17 cellular contexts compared by ENCODE assay signal in genomic region chr3:185717627-185718330, GRCh38.
DNase-seq lines count a peak whose midpoint lies in the region; ATAC-seq and TF ChIP-seq lines count a peak whose summit lies in the region.
"Had no signal": no experiment of that assay in that cellular context is flagged by ENCODE, and none has a peak within 500 bp of the region (broad histone marks: within the 10 kb centered on the region; RNA-seq: fewer than 3 reads in every experiment).

No MANE protein-coding gene starts in this region.

- no peak overlapping the region for H3K4me3 ChIP-seq in lower leg skin (ENCODE audit: low read depth, poor library complexity, severe bottlenecking)
- H3K4me3 ChIP-seq: left lung had no signal

- no peaks in the 10 kb centered on the region for H3K36me3 Mint-ChIP-seq in activated CD8-positive, alpha-beta memory T cell treated with anti-CD3 and anti-CD28 coated beads, Interleukin-2, amount 10 ng/mL, durations not matched to agents 7 days and 5 days
- peaks cover 37% of the 10 kb centered on the region for H3K36me3 Mint-ChIP-seq in brain
- no peaks in the 10 kb centered on the region for H3K36me3 Mint-ChIP-seq in glutamatergic neuron (ENCODE audit: unreplicated experiment)
- peaks cover 23% of the 10 kb centered on the region for H3K36me3 Mint-ChIP-seq in type B pancreatic cell
- H3K36me3 Mint-ChIP-seq: natural killer cell treated with Interleukin-12 subunit alpha and Interleukin-12 subunit beta and Interleukin-15 and Interleukin-18, amount 100 ng/mL, for 72 hours had no signal

- no peak for TF ChIP-seq POLR2A in lower leg skin (IDR thresholded peaks at IDR 0.05)

- no peak for TF ChIP-seq CTCF in brain (conservative IDR thresholded peaks at IDR 0.05)
- no peak for TF ChIP-seq CTCF in glutamatergic neuron (IDR thresholded peaks at IDR 0.05; ENCODE audit: partially characterized antibody, unreplicated experiment)
- TF ChIP-seq CTCF in type B pancreatic cell (conservative IDR thresholded peaks at IDR 0.05): peak; percentile 35
- TF ChIP-seq CTCF in lower leg skin (IDR thresholded peaks at IDR 0.05): no peak

- no peak for ATAC-seq in activated CD8-positive, alpha-beta memory T cell treated with anti-CD3 and anti-CD28 coated beads, Interleukin-2, amount 10 ng/mL, durations not matched to agents 7 days and 5 days
- no peak for ATAC-seq in GM21717 (IDR thresholded peaks at IDR 0.05; ENCODE audit: unreplicated experiment)
- ATAC-seq: activated CD8-positive, alpha-beta T cell treated with anti-CD3 and anti-CD28 coated beads for 36 hours had no signal

- H3K4me3 Mint-ChIP-seq in activated CD8-positive, alpha-beta memory T cell treated with anti-CD3 and anti-CD28 coated beads, Interleukin-2, amount 10 ng/mL, durations not matched to agents 7 days and 5 days: no peak overlapping the region
- H3K4me3 Mint-ChIP-seq in brain: peak overlapping the region; percentile 1 to 48 (median 4)
- H3K4me3 Mint-ChIP-seq in glutamatergic neuron (ENCODE audit: unreplicated experiment): peak overlapping the region; percentile 15
- H3K4me3 Mint-ChIP-seq in type B pancreatic cell: peak overlapping the region; percentile 9
- H3K4me3 Mint-ChIP-seq: activated CD8-positive, alpha-beta T cell treated with anti-CD3 and anti-CD28 coated beads for 36 hours; natural killer cell treated with Interleukin-12 subunit alpha and Interleukin-12 subunit beta and Interleukin-15 and Interleukin-18, amount 100 ng/mL, for 72 hours; stimulated activated naive CD8-positive, alpha-beta T cell treated with anti-CD3 and anti-CD28 coated beads, Interleukin-15, Interleukin-2, amounts not matched to agents 100 ng/mL and 50 ng/mL, for 24 hours had no signal

- intact Hi-C loops in lower leg skin (cut with DNase I; ENCODE audit: low total_unique reads): no loop called here

- CTCF ChIA-PET in activated CD8-positive, alpha-beta memory T cell treated with anti-CD3 and anti-CD28 coated beads, Interleukin-2, amount 10 ng/mL, durations not matched to agents 7 days and 5 days (lab: Charles Lee): no interaction called here

- 61% methylated on average over 9 of the region's 9 CpGs for WGBS in lower leg skin, 2 donors

- no peaks in the 10 kb centered on the region for H3K9me3 Mint-ChIP-seq in activated CD8-positive, alpha-beta memory T cell treated with anti-CD3 and anti-CD28 coated beads, Interleukin-2, amount 10 ng/mL, durations not matched to agents 7 days and 5 days (ENCODE audit: low read depth)
- peaks cover 0 to 5% (median 0%) of the 10 kb centered on the region in 5 experiments for H3K9me3 Mint-ChIP-seq in brain
- peaks cover 7% of the 10 kb centered on the region for H3K9me3 Mint-ChIP-seq in glutamatergic neuron (ENCODE audit: unreplicated experiment)
- H3K9me3 Mint-ChIP-seq in type B pancreatic cell: no peaks in the 10 kb centered on the region
- H3K9me3 Mint-ChIP-seq: activated CD8-positive, alpha-beta T cell treated with anti-CD3 and anti-CD28 coated beads for 36 hours; natural killer cell treated with Interleukin-12 subunit alpha and Interleukin-12 subunit beta and Interleukin-15 and Interleukin-18, amount 100 ng/mL, for 72 hours; stimulated activated naive CD8-positive, alpha-beta T cell treated with anti-CD3 and anti-CD28 coated beads, Interleukin-15, Interleukin-2, amounts not matched to agents 100 ng/mL and 50 ng/mL, for 24 hours had no signal

- H3K4me1 Mint-ChIP-seq in activated CD8-positive, alpha-beta memory T cell treated with anti-CD3 and anti-CD28 coated beads, Interleukin-2, amount 10 ng/mL, durations not matched to agents 7 days and 5 days: no peaks in the 10 kb centered on the region
- H3K4me1 Mint-ChIP-seq in brain (peaks cover 76% of the 10 kb centered on the region), glutamatergic neuron (ENCODE audit: low read depth, unreplicated experiment) (peaks cover 47% of the 10 kb centered on the region), type B pancreatic cell (ENCODE audit: unreplicated experiment) (peaks cover 55% of the 10 kb centered on the region)

- peak; percentile 7 for DNase-seq in activated CD8-positive, alpha-beta memory T cell treated with anti-CD3 and anti-CD28 coated beads, Interleukin-2, amount 10 ng/mL, durations not matched to agents 7 days and 5 days
- DNase-seq in activated CD8-positive, alpha-beta memory T cell treated with anti-CD3 and anti-CD28 coated beads for 24 hours: no peak
- DNase-seq in glutamatergic neuron: no peak
- no peak for DNase-seq in type B pancreatic cell (ENCODE audit: extremely low spot score, unreplicated experiment)
- DNase-seq in NCI-H1417 (lab: John Stamatoyannopoulos, UW): no peak
- no peak for DNase-seq in lower leg skin (ENCODE audit: low spot score in 2 of 2)
- DNase-seq: 8988T; activated CD8-positive, alpha-beta T cell treated with anti-CD3 and anti-CD28 coated beads for 36 hours; activated effector memory CD4-positive, alpha-beta T cell treated with Interleukin-2 at 50 U/mL for 16 hours; left lung; NCI-H2081 treated with DMSO at 0.1 percent for 48 hours; NCI-H82; Right ventricle myocardium superior had no signal

- H3K27ac Mint-ChIP-seq in activated CD8-positive, alpha-beta memory T cell treated with anti-CD3 and anti-CD28 coated beads, Interleukin-2, amount 10 ng/mL, durations not matched to agents 7 days and 5 days: no peak overlapping the region
- H3K27ac Mint-ChIP-seq in brain (peak overlapping the region; percentile 11 to 98 (median 93)), glutamatergic neuron (ENCODE audit: unreplicated experiment) (peak overlapping the region; percentile 74), type B pancreatic cell (peak overlapping the region; percentile 50)
- H3K27ac Mint-ChIP-seq: activated CD8-positive, alpha-beta T cell treated with anti-CD3 and anti-CD28 coated beads for 36 hours; stimulated activated naive CD8-positive, alpha-beta T cell treated with anti-CD3 and anti-CD28 coated beads, Interleukin-15, Interleukin-2, amounts not matched to agents 100 ng/mL and 50 ng/mL, for 24 hours had no signal

- H3K27me3 Mint-ChIP-seq in activated CD8-positive, alpha-beta memory T cell treated with anti-CD3 and anti-CD28 coated beads, Interleukin-2, amount 10 ng/mL, durations not matched to agents 7 days and 5 days: peaks cover 13% of the 10 kb centered on the region
- no peaks in the 10 kb centered on the region for H3K27me3 Mint-ChIP-seq in brain
- no peaks in the 10 kb centered on the region for H3K27me3 Mint-ChIP-seq in glutamatergic neuron (ENCODE audit: unreplicated experiment)
- H3K27me3 Mint-ChIP-seq in type B pancreatic cell: no peaks in the 10 kb centered on the region
